Comparison of ENCODE assay signal across 11 cellular contexts in genomic region chr11:46003647-46004046, GRCh38.
A peak's percentile ranks its signal among the peaks of the same experiment; 100 is the strongest.
DNase-seq lines count a peak whose midpoint lies in the region; ATAC-seq lines count a peak whose summit lies in the region.
"Had no signal": no experiment of that assay in that cellular context is flagged by ENCODE, and none has a peak within 500 bp of the region (broad histone marks: within the 10 kb centered on the region; RNA-seq: fewer than 3 reads in every experiment).

No MANE protein-coding gene starts in this region.

- H3K27ac Mint-ChIP-seq in activated T-helper 17 cell treated with anti-CD3 and anti-CD28 coated beads, Interleukin-2, amount 50 U/mL, for 72 hours, result no peak overlapping the region

- peak; percentile 63 for DNase-seq in Ammon's horn (ENCODE audit: low spot score)
- peak; percentile 67 for DNase-seq in Karpas-422
- peak; percentile 71 for DNase-seq in OCI-M1 (lab: John Stamatoyannopoulos, UW)
- peak; percentile 24 for DNase-seq in fibroblast of the conjunctiva (ENCODE audit: low read depth)
- no peak for DNase-seq in middle frontal gyrus (ENCODE audit: extremely low spot score, low spot score)
- DNase-seq: activated effector memory CD4-positive, alpha-beta T cell treated with Interleukin-2 at 50 U/mL for 16 hours; CD8-positive, alpha-beta memory T cell; retina had no signal

- peaks cover 13% of the 10 kb centered on the region for H3K4me1 Mint-ChIP-seq in activated T-helper 17 cell treated with anti-CD3 and anti-CD28 coated beads, Interleukin-2, amount 50 U/mL, for 72 hours

- H3K9me2 ChIP-seq in Karpas-422 (replicated peaks; ENCODE audit: insufficient read depth, low read length), result no peaks in the 10 kb centered on the region

- H4K20me1 ChIP-seq in Karpas-422 (ENCODE audit: insufficient read depth, low read depth, low read length), result no peaks in the 10 kb centered on the region

- H3K36me3 Mint-ChIP-seq in activated T-helper 17 cell treated with anti-CD3 and anti-CD28 coated beads, Interleukin-2, amount 50 U/mL, for 72 hours (ENCODE audit: low read depth), result no peaks in the 10 kb centered on the region

- H3K27me3 ChIP-seq in Karpas-422 (ENCODE audit: low read length), result no peaks in the 10 kb centered on the region

- H2AFZ ChIP-seq in Karpas-422 (ENCODE audit: low read length), result no peak overlapping the region

- peak overlapping the region; percentile 36 for H3K4me2 ChIP-seq in Karpas-422 (ENCODE audit: low read depth, low read length, poor library complexity, severe bottlenecking)

- H3K4me1 ChIP-seq in Karpas-422 (ENCODE audit: low read length), result peaks cover 79% of the 10 kb centered on the region

- H3K27me3 Mint-ChIP-seq in activated T-helper 17 cell treated with anti-CD3 and anti-CD28 coated beads, Interleukin-2, amount 50 U/mL, for 72 hours, result no peaks in the 10 kb centered on the region
- H3K27me3 Mint-ChIP-seq: CD8-positive, alpha-beta memory T cell had no signal

- H3K4me3 Mint-ChIP-seq in activated T-helper 17 cell treated with anti-CD3 and anti-CD28 coated beads, Interleukin-2, amount 50 U/mL, for 72 hours, result no peak overlapping the region
- H3K4me3 Mint-ChIP-seq: CD8-positive, alpha-beta memory T cell had no signal

- H3K27ac ChIP-seq in Karpas-422 (ENCODE audit: low read length), result peak overlapping the region; percentile 38

- no peaks in the 10 kb centered on the region for H3K36me3 ChIP-seq in Karpas-422 (ENCODE audit: insufficient read depth, low read length)

- no peaks in the 10 kb centered on the region for H3K9me3 Mint-ChIP-seq in activated T-helper 17 cell treated with anti-CD3 and anti-CD28 coated beads, Interleukin-2, amount 50 U/mL, for 72 hours
- H3K9me3 Mint-ChIP-seq: CD8-positive, alpha-beta memory T cell had no signal

- H3K9me3 ChIP-seq in Karpas-422 (ENCODE audit: low read length), result no peaks in the 10 kb centered on the region

- ATAC-seq in HG03175 (IDR thresholded peaks at IDR 0.05; ENCODE audit: unreplicated experiment) (no peak), HG03521 (IDR thresholded peaks at IDR 0.05; ENCODE audit: unreplicated experiment) (no peak)
- no peak for ATAC-seq in activated T-helper 17 cell treated with anti-CD3 and anti-CD28 coated beads, Interleukin-2, amount 50 U/mL, for 72 hours (replicated peaks)

- peaks cover 77% of the 10 kb centered on the region for H3K79me2 ChIP-seq in Karpas-422 (ENCODE audit: low read length)

- no peak overlapping the region for H3K9ac ChIP-seq in Karpas-422 (ENCODE audit: low read length)

- no peak overlapping the region for H3K4me3 ChIP-seq in Karpas-422 (ENCODE audit: low read length)
